9 cellular contexts compared by ENCODE assay signal in genomic region chr21:45308211-45309068, GRCh38. TPM values are rescaled to one million over a fixed set of nuclear protein-coding genes. Genes with fewer than 3 reads are reported as not detected.
A peak's percentile ranks its signal among the peaks of the same experiment; 100 is the strongest.
DNase-seq lines count a peak whose midpoint lies in the region; ATAC-seq and TF ChIP-seq lines count a peak whose summit lies in the region.
"Had no signal": no experiment of that assay in that cellular context is flagged by ENCODE, and none has a peak within 500 bp of the region (broad histone marks: within the 10 kb centered on the region; RNA-seq: fewer than 3 reads in every experiment).

No MANE protein-coding gene starts in this region.

- no peak overlapping the region for H3K27ac ChIP-seq in PC-3 (ENCODE audit: low read length)
- peak overlapping the region; percentile 65 to 69 for H3K27ac ChIP-seq in esophagus (ENCODE audit: low read depth in 2 of 2, low read length in 1 of 2)

- H3K4me3 ChIP-seq in PC-3 (ENCODE audit: low read length), result no peak overlapping the region
- H3K4me3 ChIP-seq in esophagus (ENCODE audit: low read depth in 1 of 2, low read length in 2 of 2), result no peak overlapping the region

- BruUV-seq in PC-3 (replicated peaks; lab: Mats Ljungman, UMichigan), result no TSS peak

- H3K4me1 ChIP-seq in PC-3 (ENCODE audit: insufficient read depth, low read length) (peaks cover 8% of the 10 kb centered on the region), esophagus (ENCODE audit: control insufficient read depth in 2 of 2, insufficient read depth in 2 of 2, low read length in 1 of 2) (peaks cover 0 to 16% of the 10 kb centered on the region in 2 donors)

- H3K79me2 ChIP-seq in PC-3 (ENCODE audit: low read length), result no peaks in the 10 kb centered on the region

- H3K9me2 ChIP-seq in PC-3 (replicated peaks; ENCODE audit: low read length), result no peaks in the 10 kb centered on the region

- peak overlapping the region; percentile 91 for H3K27ac Mint-ChIP-seq in osteocyte (ENCODE audit: unreplicated experiment)
- H3K27ac Mint-ChIP-seq: memory B cell had no signal

- peak; percentile 78 for DNase-seq in EH (ENCODE audit: low read depth)
- DNase-seq in PC-3, result no peak
- no peak for DNase-seq in osteocyte (ENCODE audit: extremely low spot score, unreplicated experiment)
- no peak for DNase-seq in cerebellum (ENCODE audit: low spot score)
- DNase-seq in stimulated activated CD4-positive, alpha-beta T cell treated with anti-CD3 and anti-CD28 coated beads, Interleukin-4, amount 100 ng/mL, for 24 hours, result no peak
- no peak for DNase-seq in NCI-H2196 (lab: John Stamatoyannopoulos, UW; ENCODE audit: unreplicated experiment)
- no peak for DNase-seq in AML-193 (lab: John Stamatoyannopoulos, UW)

- intact Hi-C loops in PC-3 (cut with micrococcal nuclease), result no loop called here

- no peaks in the 10 kb centered on the region for H3F3A ChIP-seq in PC-3 (ENCODE audit: low read length, unreplicated experiment)

- H3K9me3 ChIP-seq in PC-3 (ENCODE audit: low read length) (no peaks in the 10 kb centered on the region), esophagus (ENCODE audit: control insufficient read depth in 2 of 2, insufficient read depth in 1 of 2, low read depth in 1 of 2, low read length in 1 of 2) (no peaks in the 10 kb centered on the region)

- H3K27me3 ChIP-seq in PC-3 (ENCODE audit: low read length) (no peaks in the 10 kb centered on the region), esophagus (ENCODE audit: control insufficient read depth in 1 of 2, insufficient read depth in 2 of 2, low read length in 2 of 2) (no peaks in the 10 kb centered on the region)

- peaks cover 3% of the 10 kb centered on the region for H3K36me3 Mint-ChIP-seq in osteocyte (ENCODE audit: unreplicated experiment)

- H4K20me1 ChIP-seq in PC-3 (ENCODE audit: low read length), result no peaks in the 10 kb centered on the region

- no peak overlapping the region for H2AFZ ChIP-seq in PC-3 (ENCODE audit: low read length)

- H3K9me3 Mint-ChIP-seq in osteocyte (ENCODE audit: unreplicated experiment), result peaks cover 3% of the 10 kb centered on the region

- CTCF ChIA-PET in PC-3 (lab: Charles Lee), result interaction anchor here (0.6 to 1.0 kb wide), 2 partner anchors 18 to 21 kb away, joined by 3 to 5 read pairs; partner anchors contain the start of gene POFUT2

- POLR2A ChIA-PET in PC-3 (lab: Charles Lee; ENCODE audit: unreplicated experiment), result no interaction called here

- peak; percentile 49 for ATAC-seq in PC-3

- H3K4me1 Mint-ChIP-seq in osteocyte (ENCODE audit: unreplicated experiment), result peaks cover 48% of the 10 kb centered on the region
- H3K4me1 Mint-ChIP-seq: memory B cell had no signal

- H3K4me3 Mint-ChIP-seq in osteocyte (ENCODE audit: unreplicated experiment), result no peak overlapping the region
- H3K4me3 Mint-ChIP-seq: memory B cell had no signal

- H3K36me3 ChIP-seq in PC-3 (ENCODE audit: low read depth, low read length) (no peaks in the 10 kb centered on the region), esophagus (ENCODE audit: control insufficient read depth in 2 of 2, insufficient read depth in 2 of 2, low read length in 1 of 2) (no peaks in the 10 kb centered on the region)

- 66% methylated on average over 26 of the region's 26 CpGs for WGBS in esophagus, 2 donors

- H3K27me3 Mint-ChIP-seq in osteocyte (ENCODE audit: unreplicated experiment), result no peaks in the 10 kb centered on the region

- TF ChIP-seq CTCF in PC-3 (conservative IDR thresholded peaks at IDR 0.05; ENCODE audit: low read depth, low read length) (no peak), osteocyte (IDR thresholded peaks at IDR 0.05) (no peak)

- H3K4me2 ChIP-seq in PC-3 (ENCODE audit: low read length), result peak overlapping the region; percentile 75; the same call in 1 of the 2 replicates

- H3K9ac ChIP-seq in PC-3 (ENCODE audit: low read length), result no peak overlapping the region

RNA-seq across cellular contexts. Expression of gene POFUT2, which starts 20.7 kb away (rescaled TPM):
- total RNA-seq in PC-3 (2014; rRNA removed) (19.6 and 28.2 TPM in 2 replicates), osteocyte (62.7 and 63.7 TPM in 2 replicates), cerebellum (14.2 TPM)
- 10 to 100 TPM in 1 of 2 donors, 1 to 10 TPM in 1; 6.4 to 13.3 TPM for polyA plus RNA-seq in esophagus
